In the genomic region with DNA sequence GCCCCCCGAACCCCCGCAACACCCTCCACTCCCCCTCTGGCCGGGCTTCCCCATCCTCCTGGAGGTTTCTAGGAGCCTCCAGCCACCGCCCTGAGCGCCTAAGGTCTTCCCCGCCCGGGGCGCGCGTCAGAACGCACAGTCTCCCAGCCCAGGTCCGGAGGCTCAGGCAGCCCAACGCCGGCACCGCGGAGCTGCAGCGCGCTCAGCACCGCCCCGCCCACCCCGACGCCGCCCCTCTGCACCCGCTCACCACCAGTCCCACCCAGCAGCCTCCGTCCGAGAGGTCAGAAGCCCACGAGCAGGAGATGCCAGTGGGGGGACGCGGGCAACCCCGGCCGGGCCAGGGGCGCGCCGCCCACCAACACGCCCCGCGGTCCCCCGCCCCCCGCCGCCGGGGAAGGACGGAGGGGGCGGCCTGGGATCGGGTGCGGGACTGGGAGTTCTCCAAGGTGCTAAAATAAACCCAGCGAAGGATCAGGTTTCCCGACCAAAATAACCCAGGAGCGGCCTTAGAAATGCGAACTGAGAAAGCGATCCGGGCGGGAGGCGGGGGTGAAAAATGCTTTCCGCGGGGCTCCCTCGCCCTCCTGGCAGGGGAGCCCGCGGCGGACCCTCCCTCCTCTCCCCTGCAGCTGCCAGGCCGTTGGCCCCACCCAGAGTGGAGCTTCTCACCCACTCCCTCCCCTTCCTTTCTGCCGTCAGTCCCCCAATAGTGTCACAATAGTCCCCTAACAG, we compare ENCODE assay signal across 10 cellular contexts. TPM values are rescaled to one million over a fixed set of nuclear protein-coding genes. Genes with fewer than 3 reads are reported as not detected.
DNase-seq lines count a peak whose midpoint lies in the region; ATAC-seq and TF ChIP-seq lines count a peak whose summit lies in the region.
"Had no signal": no experiment of that assay in that cellular context is flagged by ENCODE, and none has a peak within 500 bp of the region (broad histone marks: within the 10 kb centered on the region; RNA-seq: fewer than 3 reads in every experiment).

No MANE protein-coding gene starts in this region.

- H3K79me2 ChIP-seq in parathyroid adenoma, result no peaks in the 10 kb centered on the region

- DNase-seq in RWPE1 (ENCODE audit: low spot score), result peak; percentile 54
- peak; percentile 24 for DNase-seq in fibroblast of villous mesenchyme (ENCODE audit: low read depth)
- no peak for DNase-seq in NCI-H187 treated with DMSO at 0.1 percent for 48 hours (lab: John Stamatoyannopoulos, UW)
- DNase-seq in kidney glomerular epithelial cell (lab: John Stamatoyannopoulos, UW), result no peak

- peak overlapping the region; percentile 59 for H3K4me2 ChIP-seq in parathyroid adenoma (ENCODE audit: low read length)

- ATAC-seq in HG03521 (IDR thresholded peaks at IDR 0.05; ENCODE audit: unreplicated experiment) (no peak), GM21367 (IDR thresholded peaks at IDR 0.05; ENCODE audit: unreplicated experiment) (no peak)

- peak overlapping the region; percentile 47; the same call in 1 of the 2 replicates for H3K9ac ChIP-seq in ES-I3 (ENCODE audit: low read depth, low read length)
- H3K9ac ChIP-seq in parathyroid adenoma, result no peak overlapping the region

- H3K4me1 ChIP-seq in ES-I3 (ENCODE audit: insufficient read depth, low read length), result no peaks in the 10 kb centered on the region
- H3K4me1 ChIP-seq in parathyroid adenoma, result no peaks in the 10 kb centered on the region
- H3K4me1 ChIP-seq: SJSA1 had no signal

- CTCF ChIA-PET in RWPE1 (lab: Yijun Ruan, JAX), result no interaction called here

- H3K27ac ChIP-seq in RWPE1 (no peak overlapping the region), parathyroid adenoma (no peak overlapping the region)
- H3K27ac ChIP-seq: SJSA1 had no signal

- POLR2A ChIA-PET in RWPE1 (lab: Yijun Ruan, JAX; ENCODE audit: low non-redundant PET), result no interaction called here

- TF ChIP-seq CTCF in RWPE1 (conservative IDR thresholded peaks at IDR 0.05; ENCODE audit: low read depth), result no peak
- no peak for TF ChIP-seq CTCF in fibroblast of villous mesenchyme (IDR thresholded peaks at IDR 0.05; ENCODE audit: insufficient read depth, low read depth, low read length)
- TF ChIP-seq CTCF in parathyroid adenoma (IDR thresholded peaks at IDR 0.05), result no peak

- H3K4me3 ChIP-seq in fibroblast of villous mesenchyme (ENCODE audit: low read depth, low read length) (no peak overlapping the region), parathyroid adenoma (ENCODE audit: low read depth, low read length) (no peak overlapping the region)
- H3K4me3 ChIP-seq: lung, SJSA1 had no signal

- no peaks in the 10 kb centered on the region for H3K9me3 ChIP-seq in ES-I3 (ENCODE audit: control insufficient read depth, insufficient read depth, low read length)
- no peaks in the 10 kb centered on the region for H3K9me3 ChIP-seq in parathyroid adenoma (ENCODE audit: control insufficient read depth, low read length)
- H3K9me3 ChIP-seq: SJSA1 had no signal

- H3K36me3 ChIP-seq in ES-I3 (ENCODE audit: insufficient read depth, low read length), result no peaks in the 10 kb centered on the region
- H3K36me3 ChIP-seq in parathyroid adenoma (ENCODE audit: control insufficient read depth, insufficient read depth, low read length), result no peaks in the 10 kb centered on the region
- H3K36me3 ChIP-seq: SJSA1 had no signal

- peak overlapping the region; percentile 58 for H2AFZ ChIP-seq in parathyroid adenoma

- no peaks in the 10 kb centered on the region for H3K27me3 ChIP-seq in parathyroid adenoma (ENCODE audit: control insufficient read depth, insufficient read depth, low read length)

RNA-seq across cellular contexts. Expression of a gene that starts 6.5 kb away (rescaled TPM):
- under 0.01 and 0.43 TPM in 2 replicates for total RNA-seq in fibroblast of villous mesenchyme

RNA-seq across cellular contexts. Expression of a gene that starts 6.7 kb away (rescaled TPM):
- total RNA-seq in fibroblast of villous mesenchyme, result 8.2 and 10.0 TPM in 2 replicates

Comparison
In these comparisons a context has a peak if more than half of its experiments do, and no peak if none do; other contexts are left out.
1. DNase-seq: peak in RWPE1 (single experiment) and fibroblast of villous mesenchyme (single experiment); none in NCI-H187 treated with DMSO at 0.1 percent for 48 hours (single experiment) and kidney glomerular epithelial cell (single experiment).